11 cellular contexts compared by ENCODE assay signal in the genomic region with DNA sequence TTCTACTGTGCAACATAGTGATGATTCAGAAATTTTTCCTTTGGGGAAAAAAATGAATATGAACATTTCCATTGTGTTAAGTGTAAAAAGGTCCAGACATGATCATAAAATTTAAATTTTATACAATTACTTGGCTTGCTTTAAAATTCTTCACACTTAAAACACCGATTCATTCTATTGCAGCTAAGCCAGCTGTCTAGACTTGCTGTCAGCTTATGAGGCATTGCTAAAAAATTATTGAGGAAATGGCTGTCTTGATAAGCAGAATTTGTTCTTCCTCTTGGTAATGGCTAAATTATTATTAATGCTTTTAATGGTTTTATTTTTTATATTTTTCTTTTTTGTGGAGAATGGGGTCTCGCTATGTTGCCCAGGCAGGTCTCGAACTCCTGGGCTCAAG.
"Had no signal": no experiment of that assay in that cellular context is flagged by ENCODE, and none has a peak within 500 bp of the region (broad histone marks: within the 10 kb centered on the region; RNA-seq: fewer than 3 reads in every experiment).

No MANE protein-coding gene starts in this region.

- H3K9me3 ChIP-seq: left lung, psoas muscle, right lobe of liver had no signal

- H3K27ac ChIP-seq: right lobe of liver had no signal

- H3K27me3 ChIP-seq: dorsolateral prefrontal cortex, left lung, right lobe of liver had no signal

- ATAC-seq: left lung; psoas muscle; right lobe of liver; stimulated activated effector memory CD8-positive, alpha-beta T cell treated with anti-CD3 and anti-CD28 coated beads, Interleukin-12 subunit alpha, Interleukin-12 subunit beta, amount 100 ng/mL, for 72 hours had no signal

- DNase-seq: activated effector memory CD4-positive, alpha-beta T cell treated with Interleukin-2 at 50 U/mL for 16 hours; activated naive CD8-positive, alpha-beta T cell treated with anti-CD3 and anti-CD28 coated beads, Interleukin-2, amount 10 ng/mL, durations not matched to agents 7 days and 5 days; activated T-cell treated with anti-CD3 and anti-CD28 coated beads for 4 hours; aorta; dorsolateral prefrontal cortex; islet precursor cell; left lung; nephron progenitor cell; psoas muscle; right lobe of liver had no signal

- H3K4me3 ChIP-seq: right lobe of liver had no signal
